ENCODE assay signal across 20 cellular contexts in the genomic region with DNA sequence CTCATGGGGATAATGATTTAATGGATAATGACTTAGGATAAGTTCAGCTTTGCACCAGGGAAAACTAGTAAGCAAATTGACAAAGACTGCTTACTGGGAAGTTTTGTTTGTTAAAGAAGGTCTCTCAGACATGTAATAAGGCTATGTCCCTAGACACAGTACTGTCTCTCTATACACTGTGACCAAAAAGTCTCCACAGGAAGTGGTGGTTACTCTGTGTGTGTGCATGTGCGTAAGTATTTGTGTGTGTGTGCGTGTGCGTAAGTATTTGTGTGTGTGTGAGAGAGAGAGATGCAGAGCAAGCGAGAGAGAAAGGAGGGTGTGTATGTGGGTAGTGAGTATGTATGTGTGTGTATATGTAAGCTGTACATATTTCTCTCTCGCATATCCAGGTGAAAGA.
"Had no signal": no experiment of that assay in that cellular context is flagged by ENCODE, and none has a peak within 500 bp of the region (broad histone marks: within the 10 kb centered on the region; RNA-seq: fewer than 3 reads in every experiment).

No MANE protein-coding gene starts in this region.

- H3K4me3 Mint-ChIP-seq: activated CD4-positive, alpha-beta memory T cell treated with anti-CD3 and anti-CD28 coated beads, Interleukin-2, amount 10 ng/mL, durations not matched to agents 7 days and 5 days; activated CD4-positive, alpha-beta T cell treated with anti-CD3 and anti-CD28 coated beads for 36 hours; activated naive CD8-positive, alpha-beta T cell treated with anti-CD3 and anti-CD28 coated beads, Interleukin-2, amount 10 ng/mL, durations not matched to agents 7 days and 5 days; activated T-cell treated with anti-CD3 and anti-CD28 coated beads, Interleukin-2, amount 50 U/mL, for 72 hours; type B pancreatic cell had no signal

- H3K27me3 ChIP-seq: esophagus muscularis mucosa, left lung, neutrophil, spleen, suprapubic skin had no signal

- H3K9me3 ChIP-seq: esophagus muscularis mucosa, left lung, neutrophil, spleen, suprapubic skin had no signal

- H3K36me3 Mint-ChIP-seq: activated naive CD8-positive, alpha-beta T cell treated with anti-CD3 and anti-CD28 coated beads, Interleukin-2, amount 10 ng/mL, durations not matched to agents 7 days and 5 days; type B pancreatic cell had no signal

- ATAC-seq: activated CD4-positive, alpha-beta T cell treated with anti-CD3 and anti-CD28 coated beads for 36 hours; activated T-cell treated with anti-CD3 and anti-CD28 coated beads, Interleukin-2, amount 50 U/mL, for 72 hours had no signal

- H3K9me3 Mint-ChIP-seq: activated CD4-positive, alpha-beta memory T cell treated with anti-CD3 and anti-CD28 coated beads, Interleukin-2, amount 10 ng/mL, durations not matched to agents 7 days and 5 days; activated naive CD8-positive, alpha-beta T cell treated with anti-CD3 and anti-CD28 coated beads, Interleukin-2, amount 10 ng/mL, durations not matched to agents 7 days and 5 days; activated T-cell treated with anti-CD3 and anti-CD28 coated beads, Interleukin-2, amount 50 U/mL, for 72 hours; type B pancreatic cell had no signal

- H3K4me3 ChIP-seq: esophagus muscularis mucosa, left lung, spleen, suprapubic skin had no signal

- H3K36me3 ChIP-seq: esophagus muscularis mucosa, left lung, neutrophil, spleen, suprapubic skin, WERI-Rb-1 had no signal

- H3K27ac Mint-ChIP-seq: activated CD4-positive, alpha-beta memory T cell treated with anti-CD3 and anti-CD28 coated beads, Interleukin-2, amount 10 ng/mL, durations not matched to agents 7 days and 5 days; activated CD4-positive, alpha-beta T cell treated with anti-CD3 and anti-CD28 coated beads for 36 hours; activated naive CD8-positive, alpha-beta T cell treated with anti-CD3 and anti-CD28 coated beads, Interleukin-2, amount 10 ng/mL, durations not matched to agents 7 days and 5 days; activated T-cell treated with anti-CD3 and anti-CD28 coated beads, Interleukin-2, amount 50 U/mL, for 72 hours had no signal

- DNase-seq: activated CD4-positive, alpha-beta memory T cell treated with anti-CD3 and anti-CD28 coated beads, Interleukin-2, amount 10 ng/mL, durations not matched to agents 7 days and 5 days; activated CD4-positive, alpha-beta T cell treated with anti-CD3 and anti-CD28 coated beads for 36 hours; activated gamma-delta T cell treated with Interleukin-2 at 50 U/mL for 16 hours; activated naive CD8-positive, alpha-beta T cell treated with anti-CD3 and anti-CD28 coated beads, Interleukin-2, amount 10 ng/mL, durations not matched to agents 7 days and 5 days; activated T-cell treated with anti-CD3 and anti-CD28 coated beads, Interleukin-2, amount 50 U/mL, for 72 hours; anterior cingulate cortex; glutamatergic neuron; left lung; posterior cingulate gyrus; right cardiac atrium; spleen; stimulated activated CD4-positive, alpha-beta T cell treated with anti-CD3 and anti-CD28 coated beads, Interleukin-1b, Interleukin-23, amount 100 ng/mL, for 48 hours; stimulated activated naive CD4-positive, alpha-beta T cell; T-helper 9 cell; WERI-Rb-1 had no signal

- H3K27ac ChIP-seq: esophagus muscularis mucosa, neutrophil, suprapubic skin, WERI-Rb-1 had no signal

- H3K4me1 Mint-ChIP-seq: activated CD4-positive, alpha-beta T cell treated with anti-CD3 and anti-CD28 coated beads for 36 hours had no signal

- H3K27me3 Mint-ChIP-seq: activated naive CD8-positive, alpha-beta T cell treated with anti-CD3 and anti-CD28 coated beads, Interleukin-2, amount 10 ng/mL, durations not matched to agents 7 days and 5 days; type B pancreatic cell had no signal

- FAIRE-seq: islet of Langerhans had no signal

- H3K4me1 ChIP-seq: esophagus muscularis mucosa, left lung, spleen, suprapubic skin had no signal
